Comparison of ENCODE assay signal across 8 cellular contexts in the genomic region with DNA sequence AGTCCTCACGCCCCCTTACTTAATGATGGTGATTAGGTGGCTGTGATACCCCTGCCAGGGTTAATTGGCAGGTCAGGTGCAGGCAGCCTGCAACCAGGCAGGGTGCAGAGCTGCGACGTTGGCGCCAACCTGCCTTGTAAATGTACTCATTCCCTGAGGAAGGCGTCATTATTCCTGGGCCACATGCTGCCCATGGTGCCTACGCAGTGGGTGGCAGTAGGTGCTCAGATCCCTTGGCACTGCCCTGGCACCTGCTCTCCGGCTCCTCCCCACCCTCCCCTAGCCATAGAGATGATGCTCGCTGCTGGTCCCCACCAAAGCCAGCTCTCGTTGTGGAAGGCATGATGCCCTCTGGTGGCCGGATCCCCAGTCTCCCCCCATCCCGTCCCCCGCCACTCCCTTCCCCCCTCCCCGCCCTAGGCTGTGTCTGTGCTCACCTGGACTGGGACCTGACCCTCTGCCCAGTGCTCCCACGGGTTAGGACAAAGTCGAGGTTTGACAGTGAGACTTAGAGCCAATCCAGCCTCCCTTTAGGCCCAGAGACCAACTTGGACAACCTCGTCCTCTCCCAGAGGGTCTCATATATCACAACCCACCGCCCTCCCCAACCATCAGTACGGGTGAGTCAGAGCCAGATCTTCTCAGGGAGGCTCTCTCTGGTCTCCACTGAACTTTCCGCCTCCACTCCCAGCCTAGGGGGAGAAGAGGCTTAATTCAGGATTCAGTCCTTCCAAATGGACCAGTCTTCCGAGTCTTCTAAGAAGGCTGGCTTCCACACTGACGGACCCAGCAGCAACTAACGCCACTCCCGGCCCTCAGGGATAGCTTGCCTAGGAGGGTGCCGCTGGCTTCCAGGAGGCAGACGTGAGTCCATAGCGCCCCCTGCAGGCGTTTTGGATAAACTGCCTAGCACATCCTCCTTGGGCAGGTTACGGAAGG. TPM values are rescaled to one million over a fixed set of nuclear protein-coding genes. Genes with fewer than 3 reads are reported as not detected.
DNase-seq lines count a peak whose midpoint lies in the region; ATAC-seq and TF ChIP-seq lines count a peak whose summit lies in the region.

No MANE protein-coding gene starts in this region.

- TF ChIP-seq POLR2A in erythroblast (IDR thresholded peaks at IDR 0.05; ENCODE audit: low read length), result no peak

- H3K4me3 ChIP-seq in KMS-11 (IDR thresholded peaks at IDR 0.05; ENCODE audit: insufficient read depth, low read depth, low read length) (peak overlapping the region; percentile 90), PC-3 (ENCODE audit: low read length) (peak overlapping the region; percentile 67), mucosa of descending colon (no peak overlapping the region)

- H4K20me1 ChIP-seq in KMS-11 (ENCODE audit: insufficient read depth), result no peaks in the 10 kb centered on the region
- H4K20me1 ChIP-seq in PC-3 (ENCODE audit: low read length), result no peaks in the 10 kb centered on the region

- peaks cover 19% of the 10 kb centered on the region for H3K4me1 ChIP-seq in KMS-11 (ENCODE audit: low read depth, poor library complexity, severe bottlenecking)
- peaks cover 12% of the 10 kb centered on the region; the same call in 1 of the 2 replicates for H3K4me1 ChIP-seq in PC-3 (ENCODE audit: insufficient read depth, low read length)
- H3K4me1 ChIP-seq in mucosa of descending colon (ENCODE audit: low read depth), result peaks cover 15% of the 10 kb centered on the region

- H3K36me3 ChIP-seq in KMS-11 (ENCODE audit: insufficient read depth) (no peaks in the 10 kb centered on the region; the same call in 1 of the 2 replicates), PC-3 (ENCODE audit: low read depth, low read length) (peaks cover 8% of the 10 kb centered on the region; the same call in 1 of the 2 replicates), mucosa of descending colon (ENCODE audit: low read depth) (no peaks in the 10 kb centered on the region)

- no peaks in the 10 kb centered on the region for H3F3A ChIP-seq in PC-3 (ENCODE audit: low read length, unreplicated experiment)

- H3K9me3 ChIP-seq in PC-3 (ENCODE audit: low read length) (no peaks in the 10 kb centered on the region), mucosa of descending colon (no peaks in the 10 kb centered on the region)

- BruUV-seq in PC-3 (replicated peaks; lab: Mats Ljungman, UMichigan), result no TSS peak

- no peak overlapping the region for H3K9ac ChIP-seq in KMS-11
- peak overlapping the region; percentile 34; the same call in 1 of the 2 replicates for H3K9ac ChIP-seq in PC-3 (ENCODE audit: low read length)

- CTCF ChIA-PET in PC-3 (lab: Charles Lee), result interaction anchor here (0.5 to 2.7 kb wide), 13 partner anchors 13 to 124 kb away, joined by 3 to 57 read pairs (median 5); no protein-coding TSS in a partner anchor

- no peaks in the 10 kb centered on the region for H3K9me2 ChIP-seq in PC-3 (replicated peaks; ENCODE audit: low read length)

- intact Hi-C loops in PC-3 (cut with micrococcal nuclease) (loop anchor here (1.0 kb wide), 2 partner anchors 32 to 76 kb away; partner anchors contain the start of gene SLC50A1), mucosa of descending colon (cut with DNase I, micrococcal nuclease) (loop anchor here (2.0 to 10.0 kb wide), 3 partner anchors 53 to 75 kb away; no protein-coding TSS in a partner anchor)

- DNase-seq in GF-D8 (lab: John Stamatoyannopoulos, UW), result peak; percentile 66
- peak; percentile 94 for DNase-seq in PC-3
- peak; percentile 77 for DNase-seq in activated T-cell treated with anti-CD3 and anti-CD28 coated beads for 4 hours
- peak; percentile 88 to 94 for DNase-seq in erythroblast (lab: John Stamatoyannopoulos, UW)
- peak; percentile 90 to 92 (median 91) for DNase-seq in mucosa of descending colon
- peak; percentile 75 for DNase-seq in stimulated activated CD8-positive, alpha-beta memory T cell treated with anti-CD3 and anti-CD28 coated beads, Interleukin-4, amount 100 ng/mL, for 24 hours (ENCODE audit: low read depth)

- no peak overlapping the region for H3K27ac ChIP-seq in KMS-11
- peak overlapping the region; percentile 19 for H3K27ac ChIP-seq in PC-3 (ENCODE audit: low read length)

- ATAC-seq in PC-3 (peak; percentile 86), mucosa of descending colon (peak; percentile 93), HG02678 (IDR thresholded peaks at IDR 0.05; ENCODE audit: unreplicated experiment) (no peak)

- no peaks in the 10 kb centered on the region for H3K27me3 ChIP-seq in KMS-11 (ENCODE audit: insufficient read depth, low read depth)
- H3K27me3 ChIP-seq in PC-3 (ENCODE audit: low read length), result no peaks in the 10 kb centered on the region

- peaks cover 11% of the 10 kb centered on the region for H3K79me2 ChIP-seq in KMS-11 (ENCODE audit: insufficient read depth, low read depth)
- H3K79me2 ChIP-seq in PC-3 (ENCODE audit: low read length), result peaks cover 14% of the 10 kb centered on the region

- POLR2A ChIA-PET in PC-3 (lab: Charles Lee; ENCODE audit: unreplicated experiment), result interaction anchor here (0.6 kb wide), 1 partner anchor 32 kb away, joined by 4 read pairs; no protein-coding TSS in a partner anchor

- TF ChIP-seq CTCF in KMS-11 (conservative IDR thresholded peaks at IDR 0.05; ENCODE audit: low read depth, low read length) (peak; percentile 100), PC-3 (conservative IDR thresholded peaks at IDR 0.05; ENCODE audit: low read depth, low read length) (peak; percentile 99), mucosa of descending colon (IDR thresholded peaks at IDR 0.05) (peak; percentile 59)

- H3K4me2 ChIP-seq in KMS-11, result peak overlapping the region; percentile 46
- H3K4me2 ChIP-seq in PC-3 (ENCODE audit: low read length), result peak overlapping the region; percentile 93

- H2AFZ ChIP-seq in KMS-11 (ENCODE audit: low read depth), result peak overlapping the region; percentile 47
- peak overlapping the region; percentile 88 for H2AFZ ChIP-seq in PC-3 (ENCODE audit: low read length)

RNA-seq across cellular contexts. Expression of gene KRTCAP2, which starts 5.7 kb away (rescaled TPM):
- total RNA-seq in PC-3 (2014; rRNA removed) (241 and 257 TPM in 2 replicates), mucosa of descending colon (100 to 1,000 TPM; 162 to 190 (median 176) TPM)

RNA-seq across cellular contexts. Expression of gene TRIM46, which starts 6.2 kb away (rescaled TPM):
- total RNA-seq in PC-3 (2014; rRNA removed), result 4.1 and 5.4 TPM in 2 replicates
- total RNA-seq in mucosa of descending colon, result under 1 TPM; 0.26 to 0.76 (median 0.39) TPM

RNA-seq across cellular contexts. Expression of gene DPM3, which starts 27.1 kb away (rescaled TPM):
- total RNA-seq in PC-3 (2014; rRNA removed) (53.6 and 74.3 TPM in 2 replicates), mucosa of descending colon (100 to 1,000 TPM in 1 of 3 donors, 10 to 100 TPM in 2; 76.3 to 106 (median 78.4) TPM)

RNA-seq across cellular contexts. Expression of gene SLC50A1, which starts 31.8 kb away (rescaled TPM):
- total RNA-seq in PC-3 (2014; rRNA removed), result 59.2 and 75.2 TPM in 2 replicates
- total RNA-seq in mucosa of descending colon, result 10 to 100 TPM; 38.7 to 95.8 (median 66.4) TPM

RNA-seq across cellular contexts. Expression of gene EFNA1, which starts 39.8 kb away (rescaled TPM):
- 29.4 and 49.9 TPM in 2 replicates for total RNA-seq in PC-3 (2014; rRNA removed)
- 100 to 1,000 TPM in 2 of 3 donors, 10 to 100 TPM in 1; 46.3 to 198 (median 110) TPM for total RNA-seq in mucosa of descending colon
